11 cellular contexts compared by ENCODE assay signal in the genomic region with DNA sequence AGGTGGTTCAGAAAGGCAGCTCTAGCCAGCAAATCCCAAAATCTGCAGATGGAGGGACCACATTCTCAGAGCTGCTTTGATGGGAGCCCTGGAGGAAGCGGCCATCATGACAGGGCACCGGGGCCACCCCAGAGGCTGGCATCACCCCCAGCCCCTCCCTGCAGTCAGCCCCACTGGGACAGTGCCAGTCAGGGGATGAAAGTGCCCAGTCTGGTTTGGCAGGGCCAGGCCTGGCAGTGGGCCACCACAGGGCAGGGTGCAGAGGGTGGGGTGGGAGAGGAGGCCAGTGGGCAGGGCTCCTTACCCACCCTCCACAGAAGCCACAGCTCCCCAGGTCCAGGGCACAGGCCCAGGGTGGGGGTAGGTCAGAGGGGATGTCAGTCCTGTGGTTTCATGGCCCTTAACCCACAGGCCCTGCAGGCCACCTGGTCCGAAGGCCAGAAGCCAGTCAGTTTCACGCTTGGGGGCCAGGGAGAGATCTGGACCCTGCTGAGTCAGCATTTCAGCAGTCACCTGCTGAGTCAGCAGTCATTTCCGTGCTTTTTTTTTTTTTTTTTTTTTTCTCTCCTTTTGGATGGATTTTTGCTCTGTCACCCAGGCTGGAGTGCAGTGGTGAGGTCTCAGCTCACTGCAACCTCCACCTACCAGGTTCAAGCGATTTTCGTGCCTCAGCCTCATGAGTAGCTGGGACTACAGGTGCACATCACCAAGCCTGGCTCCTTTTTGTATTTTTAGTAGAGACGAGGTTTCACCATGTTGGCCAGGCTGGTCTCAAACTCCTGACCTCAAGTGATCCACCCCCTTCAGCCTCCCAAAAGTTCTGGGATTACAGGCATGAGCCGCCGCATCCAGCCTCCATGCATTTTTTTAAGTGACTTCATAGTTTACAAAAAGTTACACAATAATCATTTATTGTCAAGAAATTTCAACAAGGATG. TPM values are rescaled to one million over a fixed set of nuclear protein-coding genes. Genes with fewer than 3 reads are reported as not detected.
DNase-seq lines count a peak whose midpoint lies in the region; ATAC-seq and TF ChIP-seq lines count a peak whose summit lies in the region.
"Had no signal": no experiment of that assay in that cellular context is flagged by ENCODE, and none has a peak within 500 bp of the region (broad histone marks: within the 10 kb centered on the region; RNA-seq: fewer than 3 reads in every experiment).

No MANE protein-coding gene starts in this region.

- H3K36me3 Mint-ChIP-seq in activated CD4-positive, alpha-beta T cell treated with anti-CD3 and anti-CD28 coated beads for 36 hours (ENCODE audit: low read depth): no peaks in the 10 kb centered on the region
- peaks cover 1% of the 10 kb centered on the region for H3K36me3 Mint-ChIP-seq in activated CD4-positive, alpha-beta T cell treated with anti-CD3 and anti-CD28 coated beads, Interleukin-2, amount 10 ng/mL, durations not matched to agents 7 days and 5 days (ENCODE audit: low read depth)
- H3K36me3 Mint-ChIP-seq: T-cell had no signal

- H3K9me3 ChIP-seq in RWPE2 (ENCODE audit: severe bottlenecking) (no peaks in the 10 kb centered on the region), suprapubic skin (no peaks in the 10 kb centered on the region)

- TF ChIP-seq EP300 in suprapubic skin (IDR thresholded peaks at IDR 0.05): no peak

- H3K27me3 Mint-ChIP-seq in activated CD4-positive, alpha-beta T cell treated with anti-CD3 and anti-CD28 coated beads for 36 hours: peaks cover 9% of the 10 kb centered on the region
- peaks cover 10% of the 10 kb centered on the region for H3K27me3 Mint-ChIP-seq in activated CD4-positive, alpha-beta T cell treated with anti-CD3 and anti-CD28 coated beads, Interleukin-2, amount 10 ng/mL, durations not matched to agents 7 days and 5 days

- no peaks in the 10 kb centered on the region for H3K4me1 Mint-ChIP-seq in activated CD4-positive, alpha-beta T cell treated with anti-CD3 and anti-CD28 coated beads for 36 hours
- peaks cover 2% of the 10 kb centered on the region for H3K4me1 Mint-ChIP-seq in activated CD4-positive, alpha-beta T cell treated with anti-CD3 and anti-CD28 coated beads, Interleukin-2, amount 10 ng/mL, durations not matched to agents 7 days and 5 days
- H3K4me1 Mint-ChIP-seq: neural crest cell, T-cell had no signal

- H3K4me1 ChIP-seq in RWPE2 (ENCODE audit: insufficient read depth, poor library complexity, severe bottlenecking): peaks cover 24% of the 10 kb centered on the region
- peaks cover 40% of the 10 kb centered on the region for H3K4me1 ChIP-seq in suprapubic skin

- H3K36me3 ChIP-seq in RWPE2 (ENCODE audit: low read depth) (peaks cover 9% of the 10 kb centered on the region), suprapubic skin (peaks cover 20% of the 10 kb centered on the region)

- no peak for DNase-seq in activated CD4-positive, alpha-beta T cell treated with anti-CD3 and anti-CD28 coated beads for 36 hours
- no peak for DNase-seq in activated CD4-positive, alpha-beta T cell treated with anti-CD3 and anti-CD28 coated beads, Interleukin-2, amount 10 ng/mL, durations not matched to agents 7 days and 5 days
- DNase-seq in RWPE2 (ENCODE audit: low spot score) (peak; percentile 69), left cardiac atrium (no peak), suprapubic skin (ENCODE audit: low spot score in 2 of 2) (peak in 1 of 2 donors; percentile 83), coronary artery (ENCODE audit: low spot score) (no peak)
- DNase-seq: activated naive CD4-positive, alpha-beta T cell; T-cell had no signal

- 35% methylated on average over 8 of the region's 10 CpGs for WGBS in suprapubic skin

- CTCF ChIA-PET in activated CD4-positive, alpha-beta T cell treated with anti-CD3 and anti-CD28 coated beads for 36 hours (lab: Charles Lee): interaction anchor here (0.6 to 1.0 kb wide), 2 partner anchors 11 to 429 kb away, joined by 3 to 4 read pairs; no protein-coding TSS in a partner anchor
- CTCF ChIA-PET in activated CD4-positive, alpha-beta T cell treated with anti-CD3 and anti-CD28 coated beads, Interleukin-2, amount 10 ng/mL, durations not matched to agents 7 days and 5 days (lab: Charles Lee): interaction anchor here (0.7 to 1.0 kb wide), 3 partner anchors 13 to 137 kb away, joined by 3 to 5 read pairs (median 4); no protein-coding TSS in a partner anchor

- POLR2A ChIA-PET in activated CD4-positive, alpha-beta T cell treated with anti-CD3 and anti-CD28 coated beads for 36 hours (lab: Charles Lee): interaction anchor here (0.6 kb wide), 1 partner anchor 152 kb away, joined by 6 read pairs; no protein-coding TSS in a partner anchor
- POLR2A ChIA-PET in activated CD4-positive, alpha-beta T cell treated with anti-CD3 and anti-CD28 coated beads, Interleukin-2, amount 10 ng/mL, durations not matched to agents 7 days and 5 days (lab: Charles Lee): no interaction called here

- no peak overlapping the region for H3K4me3 Mint-ChIP-seq in activated CD4-positive, alpha-beta T cell treated with anti-CD3 and anti-CD28 coated beads for 36 hours
- no peak overlapping the region for H3K4me3 Mint-ChIP-seq in activated CD4-positive, alpha-beta T cell treated with anti-CD3 and anti-CD28 coated beads, Interleukin-2, amount 10 ng/mL, durations not matched to agents 7 days and 5 days
- H3K4me3 Mint-ChIP-seq: neural crest cell, T-cell had no signal

- H3K4me3 ChIP-seq in RWPE2 (ENCODE audit: severe bottlenecking) (no peak overlapping the region), suprapubic skin (no peak overlapping the region), coronary artery (no peak overlapping the region)

- intact Hi-C loops in activated CD4-positive, alpha-beta T cell treated with anti-CD3 and anti-CD28 coated beads for 36 hours (cut with DNase I, micrococcal nuclease): no loop called here
- intact Hi-C loops in left cardiac atrium (cut with DNase I): no loop called here

- H3K27me3 ChIP-seq in RWPE2 (ENCODE audit: insufficient read depth, poor library complexity, severe bottlenecking) (no peaks in the 10 kb centered on the region), suprapubic skin (no peaks in the 10 kb centered on the region)

- TF ChIP-seq CTCF in RWPE2 (IDR thresholded peaks at IDR 0.05; ENCODE audit: poor library complexity, severe bottlenecking) (no peak), suprapubic skin (IDR thresholded peaks at IDR 0.05) (no peak), coronary artery (IDR thresholded peaks at IDR 0.05) (no peak)

- no peaks in the 10 kb centered on the region for H3K9me3 Mint-ChIP-seq in activated CD4-positive, alpha-beta T cell treated with anti-CD3 and anti-CD28 coated beads for 36 hours (ENCODE audit: low read depth)
- H3K9me3 Mint-ChIP-seq in activated CD4-positive, alpha-beta T cell treated with anti-CD3 and anti-CD28 coated beads, Interleukin-2, amount 10 ng/mL, durations not matched to agents 7 days and 5 days: no peaks in the 10 kb centered on the region
- H3K9me3 Mint-ChIP-seq: neural crest cell, T-cell had no signal

- peak; percentile 33 for ATAC-seq in activated CD4-positive, alpha-beta T cell treated with anti-CD3 and anti-CD28 coated beads for 36 hours
- peak; percentile 28 for ATAC-seq in RWPE2 (ENCODE audit: low read depth)
- peak; percentile 49 to 79 for ATAC-seq in left cardiac atrium
- ATAC-seq in HG02571 (IDR thresholded peaks at IDR 0.05; ENCODE audit: unreplicated experiment): no peak
- ATAC-seq in GM19328 (IDR thresholded peaks at IDR 0.05; ENCODE audit: unreplicated experiment): no peak
- ATAC-seq: T-cell had no signal

- no peak overlapping the region for H3K27ac ChIP-seq in RWPE2 (ENCODE audit: poor library complexity, severe bottlenecking)
- H3K27ac ChIP-seq in suprapubic skin: peak overlapping the region; percentile 76
- H3K27ac ChIP-seq in coronary artery: no peak overlapping the region

- TF ChIP-seq POLR2A in suprapubic skin (IDR thresholded peaks at IDR 0.05): no peak

- H3K27ac Mint-ChIP-seq in activated CD4-positive, alpha-beta T cell treated with anti-CD3 and anti-CD28 coated beads for 36 hours: no peak overlapping the region
- H3K27ac Mint-ChIP-seq in activated CD4-positive, alpha-beta T cell treated with anti-CD3 and anti-CD28 coated beads, Interleukin-2, amount 10 ng/mL, durations not matched to agents 7 days and 5 days: no peak overlapping the region
- H3K27ac Mint-ChIP-seq: T-cell had no signal

RNA-seq across cellular contexts. Expression of gene SLC25A10, which starts 10.4 kb away (rescaled TPM):
- 10 to 100 TPM; 28.6 to 31.8 TPM for total RNA-seq in activated CD4-positive, alpha-beta T cell treated with anti-CD3 and anti-CD28 coated beads for 36 hours
- 10 to 100 TPM; 29.2 to 32.4 TPM for total RNA-seq in activated CD4-positive, alpha-beta T cell treated with anti-CD3 and anti-CD28 coated beads, Interleukin-2, amount 10 ng/mL, durations not matched to agents 7 days and 5 days
- total RNA-seq in left cardiac atrium (10 to 100 TPM; 10.1 to 11.8 TPM), suprapubic skin (10 to 100 TPM; 14.1 to 32.0 (median 16.9) TPM)

RNA-seq across cellular contexts. Expression of gene MRPL12, which starts 19.3 kb away (rescaled TPM):
- total RNA-seq in activated CD4-positive, alpha-beta T cell treated with anti-CD3 and anti-CD28 coated beads for 36 hours: 100 to 1,000 TPM in 1 of 2 experiments, 10 to 100 TPM in 1; 94.0 to 116 TPM
- total RNA-seq in activated CD4-positive, alpha-beta T cell treated with anti-CD3 and anti-CD28 coated beads, Interleukin-2, amount 10 ng/mL, durations not matched to agents 7 days and 5 days: 10 to 100 TPM; 52.7 to 62.3 TPM
- total RNA-seq in left cardiac atrium (100 to 1,000 TPM; 133 TPM), suprapubic skin (10 to 100 TPM; 27.6 to 65.7 (median 52.1) TPM)

RNA-seq across cellular contexts. Expression of gene HGS, which starts 38.6 kb away (rescaled TPM):
- 100 to 1,000 TPM; 100 to 102 TPM for total RNA-seq in activated CD4-positive, alpha-beta T cell treated with anti-CD3 and anti-CD28 coated beads for 36 hours
- 100 to 1,000 TPM; 121 to 128 TPM for total RNA-seq in activated CD4-positive, alpha-beta T cell treated with anti-CD3 and anti-CD28 coated beads, Interleukin-2, amount 10 ng/mL, durations not matched to agents 7 days and 5 days
- total RNA-seq in left cardiac atrium (10 to 100 TPM; 42.3 to 52.6 TPM), suprapubic skin (100 to 1,000 TPM in 3 of 4 donors, 10 to 100 TPM in 1; 91.0 to 181 (median 107) TPM)

RNA-seq across cellular contexts. Expression of gene ARL16, which starts 38.9 kb away (rescaled TPM):
- 10 to 100 TPM; 39.0 to 39.1 TPM for total RNA-seq in activated CD4-positive, alpha-beta T cell treated with anti-CD3 and anti-CD28 coated beads for 36 hours
- 10 to 100 TPM; 35.4 to 42.1 TPM for total RNA-seq in activated CD4-positive, alpha-beta T cell treated with anti-CD3 and anti-CD28 coated beads, Interleukin-2, amount 10 ng/mL, durations not matched to agents 7 days and 5 days
- total RNA-seq in left cardiac atrium (10 to 100 TPM; 12.2 to 22.3 TPM), suprapubic skin (10 to 100 TPM; 20.2 to 39.4 (median 36.2) TPM)

RNA-seq across cellular contexts. Expression of gene CCDC137, which starts 55.9 kb away (rescaled TPM):
- total RNA-seq in activated CD4-positive, alpha-beta T cell treated with anti-CD3 and anti-CD28 coated beads for 36 hours: 10 to 100 TPM; 30.0 to 36.6 TPM
- 10 to 100 TPM; 30.2 to 33.8 TPM for total RNA-seq in activated CD4-positive, alpha-beta T cell treated with anti-CD3 and anti-CD28 coated beads, Interleukin-2, amount 10 ng/mL, durations not matched to agents 7 days and 5 days
- total RNA-seq in left cardiac atrium: 1 to 10 TPM; 7.2 to 8.9 TPM
- 10 to 100 TPM; 14.9 to 29.8 (median 24.5) TPM for total RNA-seq in suprapubic skin

Comparison
In these comparisons a context has a peak if more than half of its experiments do, and no peak if none do; other contexts are left out.
1. ATAC-seq: peak in activated CD4-positive, alpha-beta T cell treated with anti-CD3 and anti-CD28 coated beads for 36 hours (single experiment), RWPE2 (single experiment) and left cardiac atrium (2 of 2); none in HG02571 (single experiment) and GM19328 (single experiment).